In genomic region chr3:184525337-184526157, GRCh38 we compare ENCODE assay signal across 8 cellular contexts. TPM values are rescaled to one million over a fixed set of nuclear protein-coding genes. Genes with fewer than 3 reads are reported as not detected.
DNase-seq lines count a peak whose midpoint lies in the region; ATAC-seq and TF ChIP-seq lines count a peak whose summit lies in the region.

No MANE protein-coding gene starts in this region.

- intact Hi-C loops in lower leg skin (cut with DNase I; ENCODE audit: low total_unique reads) = no loop called here

- peak overlapping the region; percentile 19 to 26 for H3K27ac ChIP-seq in thoracic aorta

- 3 to 7% methylated on average over 57 to 62 of the region's 66 CpGs for WGBS in lower leg skin, 2 donors

- DNase-seq in DMS79 (lab: John Stamatoyannopoulos, UW) = peak; percentile 12
- DNase-seq in NCI-H345 (lab: John Stamatoyannopoulos, UW) = peak; percentile 73
- no peak for DNase-seq in chondrocyte (ENCODE audit: low spot score)
- DNase-seq in lower leg skin (ENCODE audit: low spot score in 2 of 2) = no peak
- no peak for DNase-seq in thoracic aorta (ENCODE audit: low spot score)
- DNase-seq in stimulated activated CD4-positive, alpha-beta T cell treated with anti-CD3 and anti-CD28 coated beads, Interleukin-4, amount 100 ng/mL, for 1 hour = no peak
- DNase-seq in 8988T = no peak
- no peak for DNase-seq in effector CD4-positive, alpha-beta T cell

- H3K36me3 ChIP-seq in thoracic aorta = no peaks in the 10 kb centered on the region

- H3K27me3 ChIP-seq in thoracic aorta (replicated peaks; ENCODE audit: insufficient read depth) = peaks cover 20% of the 10 kb centered on the region

- H3K4me3 Mint-ChIP-seq in chondrocyte (ENCODE audit: unreplicated experiment) = peak overlapping the region; percentile 64

- H3K4me3 ChIP-seq in lower leg skin (ENCODE audit: low read depth, poor library complexity, severe bottlenecking) (peak overlapping the region; percentile 16), thoracic aorta (peak overlapping the region; percentile 70)

- TF ChIP-seq CTCF in chondrocyte (IDR thresholded peaks at IDR 0.05) = no peak
- no peak for TF ChIP-seq CTCF in lower leg skin (IDR thresholded peaks at IDR 0.05)
- TF ChIP-seq CTCF in thoracic aorta (IDR thresholded peaks at IDR 0.05) = no peak

- ATAC-seq in thoracic aorta (ENCODE audit: insufficient number of reproducible peaks, low FRiP score, low read depth) = no peak

- peaks cover 22% of the 10 kb centered on the region for H3K4me1 Mint-ChIP-seq in chondrocyte (ENCODE audit: low read depth)

- H3K27me3 Mint-ChIP-seq in chondrocyte (ENCODE audit: low read depth) = peaks cover 44% of the 10 kb centered on the region

- TF ChIP-seq POLR2A in lower leg skin (IDR thresholded peaks at IDR 0.05) = no peak

- H3K4me1 ChIP-seq in thoracic aorta (ENCODE audit: control insufficient read depth in 1 of 2, low read depth in 2 of 2) = peaks cover 3 to 15% of the 10 kb centered on the region in 2 donors

- H3K9me3 Mint-ChIP-seq in chondrocyte (ENCODE audit: low read depth) = no peaks in the 10 kb centered on the region

- H3K27ac Mint-ChIP-seq in chondrocyte (ENCODE audit: unreplicated experiment) = no peak overlapping the region

- no peaks in the 10 kb centered on the region for H3K9me3 ChIP-seq in thoracic aorta

- no peaks in the 10 kb centered on the region for H3K36me3 Mint-ChIP-seq in chondrocyte (ENCODE audit: low read depth)

RNA-seq across cellular contexts. Expression of gene EPHB3, which starts 36.0 kb away (rescaled TPM):
- total RNA-seq in chondrocyte (7.2 to 11.6 TPM (median 7.5 TPM) in 3 replicates), lower leg skin (100 to 1,000 TPM in 3 of 4 donors, 10 to 100 TPM in 1; 99.4 to 120 (median 109) TPM), thoracic aorta (1 to 10 TPM; 2.8 to 5.0 TPM)

Comparison
In these comparisons a context has a peak if more than half of its experiments do, and no peak if none do; other contexts are left out.
1. DNase-seq: peak in DMS79 (single experiment) and NCI-H345 (single experiment); none in chondrocyte (single experiment), lower leg skin (0 of 2), thoracic aorta (single experiment), stimulated activated CD4-positive, alpha-beta T cell treated with anti-CD3 and anti-CD28 coated beads, Interleukin-4, amount 100 ng/mL, for 1 hour (single experiment), 8988T (single experiment) and effector CD4-positive, alpha-beta T cell (single experiment).